26 cellular contexts compared by ENCODE assay signal in genomic region chr7:43479543-43479942, GRCh38.
"Had no signal": no experiment of that assay in that cellular context is flagged by ENCODE, and none has a peak within 500 bp of the region (broad histone marks: within the 10 kb centered on the region; RNA-seq: fewer than 3 reads in every experiment).

No MANE protein-coding gene starts in this region.

- H3K4me1 ChIP-seq: neural progenitor cell, right atrium auricular region, stomach, testis, transverse colon, upper lobe of left lung, vagina had no signal

- H3K9me3 ChIP-seq: left ventricle myocardium inferior, mucosa of descending colon, ovary, right atrium auricular region, right lobe of liver, stomach, testis, thyroid gland, transverse colon, upper lobe of left lung, vagina had no signal

- H3K4me3 Mint-ChIP-seq: immature natural killer cell; naive thymus-derived CD4-positive, alpha-beta T cell; natural killer cell treated with Interleukin-12 subunit alpha and Interleukin-12 subunit beta and Interleukin-15 and Interleukin-18, amount 100 ng/mL, for 72 hours; neural progenitor cell; stimulated activated naive B cell treated with anti-CD40 and anti-IgM and Interleukin-4, amounts not matched to agents 10 μg/mL and 1 μg/mL and 100 μg/mL, for 72 hours had no signal

- H3K27ac Mint-ChIP-seq: immature natural killer cell; naive thymus-derived CD4-positive, alpha-beta T cell; natural killer cell treated with Interleukin-12 subunit alpha and Interleukin-12 subunit beta and Interleukin-15 and Interleukin-18, amount 100 ng/mL, for 72 hours; neural progenitor cell; progenitor cell of endocrine pancreas; stimulated activated naive B cell treated with anti-CD40 and anti-IgM and Interleukin-4, amounts not matched to agents 10 μg/mL and 1 μg/mL and 100 μg/mL, for 72 hours had no signal

- FAIRE-seq: islet of Langerhans had no signal

- H3K36me3 Mint-ChIP-seq: immature natural killer cell; naive thymus-derived CD4-positive, alpha-beta T cell; natural killer cell treated with Interleukin-12 subunit alpha and Interleukin-12 subunit beta and Interleukin-15 and Interleukin-18, amount 100 ng/mL, for 72 hours; neural progenitor cell; stimulated activated naive B cell treated with anti-CD40 and anti-IgM and Interleukin-4, amounts not matched to agents 10 μg/mL and 1 μg/mL and 100 μg/mL, for 72 hours had no signal

- ATAC-seq: mucosa of descending colon; naive thymus-derived CD4-positive, alpha-beta T cell; natural killer cell treated with Interleukin-12 subunit alpha and Interleukin-12 subunit beta and Interleukin-15 and Interleukin-18, amount 100 ng/mL, for 72 hours; stimulated activated naive CD8-positive, alpha-beta T cell treated with anti-CD3 and anti-CD28 coated beads, Interleukin-15, Interleukin-2, amounts not matched to agents 100 U/mL and 50 U/mL, for 24 hours had no signal

- H3K4me2 ChIP-seq: neural progenitor cell had no signal

- H3K27me3 ChIP-seq: neural progenitor cell, ovary, right atrium auricular region, right lobe of liver, stomach, testis, thyroid gland, transverse colon, upper lobe of left lung, vagina had no signal

- DNase-seq: hypothalamus; immature natural killer cell; left ventricle myocardium inferior; midbrain; mucosa of descending colon; naive thymus-derived CD4-positive, alpha-beta T cell; ovary; right lobe of liver; stimulated activated CD4-positive, alpha-beta T cell treated with anti-CD3 and anti-CD28 coated beads, Interleukin-12 subunit alpha, Interleukin-12 subunit beta, amount 100 ng/mL, for 4 hours; stimulated activated CD4-positive, alpha-beta T cell treated with anti-CD3 and anti-CD28 coated beads, Interleukin-15, amount 100 ng/mL, for 24 hours; stimulated activated CD4-positive, alpha-beta T cell treated with anti-CD3 and anti-CD28 coated beads, Interleukin-2, amount 100 ng/mL, for 24 hours; stimulated activated CD4-positive, alpha-beta T cell treated with anti-CD3 and anti-CD28 coated beads, Interleukin-4, amount 100 ng/mL, for 1 hour; stimulated activated naive B cell treated with anti-CD40 and anti-IgM and Interleukin-4, amounts not matched to agents 10 μg/mL and 1 μg/mL and 100 μg/mL, for 72 hours; stimulated activated naive CD8-positive, alpha-beta T cell treated with anti-CD3 and anti-CD28 coated beads, Interleukin-15, Interleukin-2, amounts not matched to agents 100 U/mL and 50 U/mL, for 24 hours; stomach; testis; thyroid gland; transverse colon; upper lobe of left lung had no signal

- H3K27me3 Mint-ChIP-seq: progenitor cell of endocrine pancreas had no signal

- H3K4me1 Mint-ChIP-seq: immature natural killer cell had no signal

- H3K9ac ChIP-seq: neural progenitor cell had no signal

- H3K9me3 Mint-ChIP-seq: immature natural killer cell; natural killer cell treated with Interleukin-12 subunit alpha and Interleukin-12 subunit beta and Interleukin-15 and Interleukin-18, amount 100 ng/mL, for 72 hours; stimulated activated naive B cell treated with anti-CD40 and anti-IgM and Interleukin-4, amounts not matched to agents 10 μg/mL and 1 μg/mL and 100 μg/mL, for 72 hours had no signal

- H3K4me3 ChIP-seq: left ventricle myocardium inferior, lung, mucosa of descending colon, neural progenitor cell, ovary, right atrium auricular region, right lobe of liver, stomach, testis, thyroid gland, transverse colon, upper lobe of left lung, vagina had no signal

- H2AFZ ChIP-seq: neural progenitor cell had no signal

- H3K36me3 ChIP-seq: left ventricle myocardium inferior, neural progenitor cell, ovary, right atrium auricular region, right lobe of liver, stomach, thyroid gland, transverse colon, upper lobe of left lung, vagina had no signal

- H3K27ac ChIP-seq: left ventricle myocardium inferior, neural progenitor cell, ovary, right atrium auricular region, right lobe of liver, stomach, testis, thyroid gland, transverse colon, upper lobe of left lung, vagina had no signal
